ENCODE assay signal across 1 cellular context in the genomic region with DNA sequence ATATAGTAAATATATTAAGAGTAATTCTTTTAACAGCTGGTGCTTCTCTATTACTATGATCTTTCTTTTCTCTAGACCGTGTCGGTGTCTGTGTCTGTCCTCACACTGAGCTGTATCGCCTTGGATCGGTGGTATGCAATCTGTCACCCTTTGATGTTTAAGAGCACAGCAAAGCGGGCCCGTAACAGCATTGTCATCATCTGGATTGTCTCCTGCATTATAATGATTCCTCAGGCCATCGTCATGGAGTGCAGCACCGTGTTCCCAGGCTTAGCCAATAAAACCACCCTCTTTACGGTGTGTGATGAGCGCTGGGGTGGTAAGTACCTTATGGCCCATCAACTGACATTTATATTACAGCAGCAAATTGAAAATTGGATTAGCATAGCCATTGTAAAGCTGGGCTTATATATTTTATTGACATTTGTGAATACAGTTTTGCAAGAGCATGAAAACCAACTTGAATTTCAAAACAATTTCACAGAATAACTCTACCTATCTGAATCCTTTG.
TF ChIP-seq lines count a peak whose summit lies in the region.

No MANE protein-coding gene starts in this region.

TF ChIP-seq in H1, 55 proteins besides CTCF, POLR2A, EP300 and RAD21 (continued from another document):
- TF ChIP-seq, protein P1, sequence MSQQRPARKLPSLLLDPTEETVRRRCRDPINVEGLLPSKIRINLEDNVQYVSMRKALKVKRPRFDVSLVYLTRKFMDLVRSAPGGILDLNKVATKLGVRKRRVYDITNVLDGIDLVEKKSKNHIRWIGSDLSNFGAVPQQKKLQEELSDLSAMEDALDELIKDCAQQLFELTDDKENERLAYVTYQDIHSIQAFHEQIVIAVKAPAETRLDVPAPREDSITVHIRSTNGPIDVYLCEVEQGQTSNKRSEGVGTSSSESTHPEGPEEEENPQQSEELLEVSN (IDR thresholded peaks at IDR 0.05) = no peak
- no peak for TF ChIP-seq HDAC2 (IDR thresholded peaks at IDR 0.05; ENCODE audit: borderline replicate concordance in 1 of 2, low read depth in 2 of 2, low read length in 2 of 2)
- no peak for TF ChIP-seq KDM5A (IDR thresholded peaks at IDR 0.05; ENCODE audit: low read length)
- TF ChIP-seq FOSL1 (IDR thresholded peaks at IDR 0.05; ENCODE audit: insufficient read depth, low read depth, low read length) = no peak
- TF ChIP-seq RBBP5 (IDR thresholded peaks at IDR 0.05; ENCODE audit: borderline replicate concordance, low read depth, low read length) = no peak
